ENCODE assay signal across 8 cellular contexts in the genomic region with DNA sequence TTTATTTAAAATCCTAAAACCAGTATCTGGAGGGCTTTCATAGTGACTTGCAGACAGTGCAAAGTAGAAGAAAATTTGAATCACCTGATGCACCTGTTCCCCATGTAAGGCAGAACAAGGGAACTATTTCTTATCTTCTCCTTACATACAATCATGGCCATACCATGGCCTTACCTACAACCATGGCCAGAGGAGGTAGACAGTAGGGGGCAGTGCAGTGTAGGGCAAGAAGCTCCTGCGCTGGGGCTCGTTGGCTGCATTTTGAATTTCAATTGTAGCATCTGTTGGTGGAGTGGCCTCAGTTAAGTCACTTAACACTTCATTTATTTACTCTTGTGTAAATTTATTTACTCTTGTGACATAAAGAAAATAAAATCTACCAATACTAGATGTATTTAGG. TPM values are rescaled to one million over a fixed set of nuclear protein-coding genes. Genes with fewer than 3 reads are reported as not detected.
A peak's percentile ranks its signal among the peaks of the same experiment; 100 is the strongest.
DNase-seq lines count a peak whose midpoint lies in the region; ATAC-seq lines count a peak whose summit lies in the region.

No MANE protein-coding gene starts in this region.

- DNase-seq in EH (ENCODE audit: low read depth) = peak; percentile 66
- DNase-seq in NCI-H345 treated with DMSO at 0.1 percent for 48 hours (lab: John Stamatoyannopoulos, UW; ENCODE audit: unreplicated experiment) = peak; percentile 4
- DNase-seq in cerebellar cortex (ENCODE audit: low spot score) = peak; percentile 19
- peak; percentile 59 for DNase-seq in myocyte (ENCODE audit: low read depth)
- DNase-seq in NCI-H2227 treated with DMSO at 0.1 percent for 48 hours (lab: John Stamatoyannopoulos, UW) = no peak

- ATAC-seq in GM19035 (IDR thresholded peaks at IDR 0.05; ENCODE audit: unreplicated experiment) (peak; percentile 70), HG03196 (IDR thresholded peaks at IDR 0.05; ENCODE audit: unreplicated experiment) (peak; percentile 77), HG02840 (IDR thresholded peaks at IDR 0.05; ENCODE audit: low FRiP score, unreplicated experiment) (no peak)

RNA-seq across cellular contexts. Expression of a gene that starts 33.0 kb away (rescaled TPM):
- total RNA-seq in myocyte = 0.36 and 1.2 TPM in 2 replicates
- polyA plus RNA-seq in myocyte (2012) = 0.15 TPM
